13 cellular contexts compared by ENCODE assay signal in the genomic region with DNA sequence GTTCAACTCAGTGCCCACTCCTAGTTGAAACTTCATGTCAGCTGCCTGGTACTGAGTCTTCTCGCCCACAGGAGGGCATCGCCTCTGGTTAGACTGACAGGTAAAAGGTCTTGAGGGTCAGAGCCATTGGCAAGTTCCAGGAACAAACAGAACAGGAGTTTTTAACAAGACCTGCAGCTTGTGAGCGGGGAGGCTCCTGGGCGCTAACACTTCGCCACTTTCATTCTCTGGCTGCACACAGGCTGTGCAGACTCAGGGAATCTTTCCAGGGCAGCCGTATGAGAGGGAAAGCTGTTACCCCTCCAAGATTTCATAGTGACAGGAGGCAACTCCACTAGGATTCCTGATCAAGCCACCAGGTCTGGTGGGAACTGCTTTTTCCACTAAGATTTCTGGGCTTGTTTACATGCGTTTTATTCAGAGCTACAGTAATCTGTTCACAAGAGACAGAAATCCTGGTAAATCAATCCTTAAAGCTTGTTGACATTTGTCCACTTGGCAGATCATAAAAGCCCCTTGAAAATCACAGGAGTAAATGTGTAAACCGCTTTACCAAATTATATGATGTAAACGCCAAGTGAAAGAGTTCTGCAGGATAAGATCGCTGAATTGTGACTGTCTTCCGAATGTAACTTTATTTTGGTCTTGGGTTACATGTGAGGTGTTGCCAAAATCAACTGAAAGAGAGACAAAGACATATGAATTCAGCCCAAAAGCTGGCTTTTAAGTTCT.
DNase-seq lines count a peak whose midpoint lies in the region; ATAC-seq and TF ChIP-seq lines count a peak whose summit lies in the region.
"Had no signal": no experiment of that assay in that cellular context is flagged by ENCODE, and none has a peak within 500 bp of the region (broad histone marks: within the 10 kb centered on the region; RNA-seq: fewer than 3 reads in every experiment).

No MANE protein-coding gene starts in this region.

- no peak for ATAC-seq in left ventricle myocardium superior
- no peak for ATAC-seq in stimulated activated naive CD8-positive, alpha-beta T cell treated with anti-CD3 and anti-CD28 coated beads, Interleukin-15, amount 100 ng/mL, for 72 hours

- H3K27me3 ChIP-seq in cardiac muscle cell, result no peaks in the 10 kb centered on the region
- H3K27me3 ChIP-seq in fibroblast of lung (ENCODE audit: control insufficient read depth, insufficient read depth, low read length), result no peaks in the 10 kb centered on the region
- no peaks in the 10 kb centered on the region for H3K27me3 ChIP-seq in effector memory CD4-positive, alpha-beta T cell (replicated peaks; ENCODE audit: control insufficient read depth, insufficient read depth, low read length, poor library complexity, severe bottlenecking)

- no peaks in the 10 kb centered on the region for H3K9me3 Mint-ChIP-seq in stimulated activated naive CD8-positive, alpha-beta T cell treated with anti-CD3 and anti-CD28 coated beads, Interleukin-15, amount 100 ng/mL, for 72 hours

- H3K4me3 ChIP-seq in cardiac muscle cell (no peak overlapping the region), fibroblast of lung (replicated peaks in 1 of 4; ENCODE audit: control extremely low read depth in 1 of 4, insufficient read depth in 1 of 4, low read depth in 3 of 4, low read length in 4 of 4) (peak overlapping the region in 2 of 4 experiments; percentile 9 to 47)
- H3K4me3 ChIP-seq in effector memory CD4-positive, alpha-beta T cell (ENCODE audit: insufficient read depth, low read depth, low read length, poor library complexity, severe bottlenecking), result no peak overlapping the region

- H3K4me1 ChIP-seq in cardiac muscle cell (ENCODE audit: low read depth), result no peaks in the 10 kb centered on the region
- H3K4me1 ChIP-seq in fibroblast of lung (ENCODE audit: control insufficient read depth, extremely low read depth, insufficient read depth, low read length), result no peaks in the 10 kb centered on the region
- no peaks in the 10 kb centered on the region for H3K4me1 ChIP-seq in effector memory CD4-positive, alpha-beta T cell (ENCODE audit: control insufficient read depth, insufficient read depth, low read length, poor library complexity, severe bottlenecking)

- H3K9ac ChIP-seq in fibroblast of lung (ENCODE audit: insufficient read depth, low read length), result no peak overlapping the region

- H3K4me2 ChIP-seq in fibroblast of lung (ENCODE audit: extremely low read depth, insufficient read depth, low read length), result no peak overlapping the region

- H4K20me1 ChIP-seq in fibroblast of lung (ENCODE audit: control insufficient read depth, extremely low read depth, insufficient read depth, low read length), result no peaks in the 10 kb centered on the region

- no peak overlapping the region for H3K4me3 Mint-ChIP-seq in stimulated activated naive CD8-positive, alpha-beta T cell treated with anti-CD3 and anti-CD28 coated beads, Interleukin-15, amount 100 ng/mL, for 72 hours

- H3K27ac ChIP-seq in cardiac muscle cell (peak overlapping the region; percentile 38), fibroblast of lung (ENCODE audit: insufficient read depth, low read length) (no peak overlapping the region)
- no peak overlapping the region for H3K27ac ChIP-seq in effector memory CD4-positive, alpha-beta T cell (ENCODE audit: insufficient read depth, low read length, poor library complexity, severe bottlenecking)

- H2AFZ ChIP-seq in fibroblast of lung (ENCODE audit: low read length), result no peak overlapping the region

- H3K9me3 ChIP-seq in cardiac muscle cell (ENCODE audit: low read depth) (no peaks in the 10 kb centered on the region), fibroblast of lung (ENCODE audit: control insufficient read depth, insufficient read depth, low read depth, low read length) (no peaks in the 10 kb centered on the region)
- H3K9me3 ChIP-seq in effector memory CD4-positive, alpha-beta T cell (ENCODE audit: control insufficient read depth, low read length), result no peaks in the 10 kb centered on the region

- H3K36me3 ChIP-seq in cardiac muscle cell (no peaks in the 10 kb centered on the region), fibroblast of lung (ENCODE audit: control insufficient read depth, insufficient read depth, low read length) (no peaks in the 10 kb centered on the region)
- H3K36me3 ChIP-seq in effector memory CD4-positive, alpha-beta T cell (ENCODE audit: control insufficient read depth, insufficient read depth, low read length), result no peaks in the 10 kb centered on the region

- H3K79me2 ChIP-seq in fibroblast of lung (ENCODE audit: control insufficient read depth, insufficient read depth, low read length), result no peaks in the 10 kb centered on the region

- intact Hi-C loops in left ventricle myocardium superior (cut with micrococcal nuclease), result no loop called here

- H3K27me3 Mint-ChIP-seq in stimulated activated naive CD8-positive, alpha-beta T cell treated with anti-CD3 and anti-CD28 coated beads, Interleukin-15, amount 100 ng/mL, for 72 hours, result no peaks in the 10 kb centered on the region

- DNase-seq in cardiac muscle cell (ENCODE audit: low read depth in 1 of 2, low spot score in 1 of 2) (peak; percentile 2 to 11), left ventricle myocardium superior (no peak), fibroblast of lung (ENCODE audit: low read depth in 2 of 2) (peak; percentile 28 to 36), mucosa of gallbladder (ENCODE audit: low spot score) (peak; percentile 10), ureter (ENCODE audit: low spot score) (peak; percentile 43), ACHN (no peak)
- DNase-seq in effector memory CD4-positive, alpha-beta T cell, result no peak
- DNase-seq in stimulated activated naive CD8-positive, alpha-beta T cell treated with anti-CD3 and anti-CD28 coated beads, Interleukin-15, amount 100 ng/mL, for 72 hours, result no peak
- DNase-seq: activated effector memory CD4-positive, alpha-beta T cell treated with Interleukin-2 at 50 U/mL for 16 hours; COR-L47; effector CD4-positive, alpha-beta T cell; NCI-H1930; NCI-H748 treated with DMSO at 0.1 percent for 48 hours had no signal

- H3K27ac Mint-ChIP-seq in stimulated activated naive CD8-positive, alpha-beta T cell treated with anti-CD3 and anti-CD28 coated beads, Interleukin-15, amount 100 ng/mL, for 72 hours, result no peak overlapping the region

- in situ Hi-C loops in ACHN (cut with HindIII; ENCODE audit: low pct_ligation_motif_present, low pct_unique_long_range_greater_than_20kb, low sequenced_read_pairs), result no loop called here

- TF ChIP-seq CTCF in cardiac muscle cell (IDR thresholded peaks at IDR 0.05; ENCODE audit: low read depth, low read length) (no peak), fibroblast of lung (conservative IDR thresholded peaks at IDR 0.05 in 1 of 2, IDR thresholded peaks at IDR 0.05 in 1 of 2; ENCODE audit: low read depth in 1 of 2, low read length in 2 of 2) (no peak)

- H3K4me1 Mint-ChIP-seq in stimulated activated naive CD8-positive, alpha-beta T cell treated with anti-CD3 and anti-CD28 coated beads, Interleukin-15, amount 100 ng/mL, for 72 hours, result no peaks in the 10 kb centered on the region

Comparison
In these comparisons a context has a peak if more than half of its experiments do, and no peak if none do; other contexts are left out.
1. DNase-seq: peak in cardiac muscle cell (2 of 2), fibroblast of lung (2 of 2), mucosa of gallbladder (single experiment) and ureter (single experiment); none in left ventricle myocardium superior (single experiment), ACHN (single experiment), effector memory CD4-positive, alpha-beta T cell (0 of 3) and stimulated activated naive CD8-positive, alpha-beta T cell treated with anti-CD3 and anti-CD28 coated beads, Interleukin-15, amount 100 ng/mL, for 72 hours (0 of 2).